Comparison of ENCODE assay signal across 7 cellular contexts in the genomic region with DNA sequence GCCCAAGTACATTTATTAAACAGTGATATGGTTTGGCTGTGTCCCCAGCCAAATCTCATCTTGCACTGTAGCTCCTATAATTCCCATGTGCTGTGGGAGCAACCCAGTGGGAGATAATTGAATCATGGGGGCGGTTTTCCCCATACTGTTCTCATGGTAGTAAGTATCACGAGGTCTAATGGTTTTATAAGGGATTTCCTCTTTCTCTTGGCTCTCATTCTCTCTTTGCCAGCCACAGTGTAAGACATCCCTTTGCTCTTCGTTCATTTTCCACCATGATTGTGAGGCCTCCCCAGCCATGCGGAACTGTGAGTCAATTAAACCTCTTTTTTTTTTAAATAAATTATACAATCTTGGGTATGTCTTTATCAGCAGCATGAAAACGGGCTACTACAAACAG.
"Had no signal": no experiment of that assay in that cellular context is flagged by ENCODE, and none has a peak within 500 bp of the region (broad histone marks: within the 10 kb centered on the region; RNA-seq: fewer than 3 reads in every experiment).

No MANE protein-coding gene starts in this region.

- H3K27ac ChIP-seq: HL-60 had no signal

- DNase-seq: H9, HCEC 1CT, HFFc6, KG1 had no signal

- H3K4me3 ChIP-seq: GM23338, K562 had no signal
